ENCODE assay signal across 9 cellular contexts in genomic region chr3:44235604-44236484, GRCh38. TPM values are rescaled to one million over a fixed set of nuclear protein-coding genes. Genes with fewer than 3 reads are reported as not detected.
DNase-seq lines count a peak whose midpoint lies in the region; ATAC-seq and TF ChIP-seq lines count a peak whose summit lies in the region.
"Had no signal": no experiment of that assay in that cellular context is flagged by ENCODE, and none has a peak within 500 bp of the region (broad histone marks: within the 10 kb centered on the region; RNA-seq: fewer than 3 reads in every experiment).

No MANE protein-coding gene starts in this region.

- H3K27me3 Mint-ChIP-seq in activated CD4-positive, alpha-beta memory T cell treated with anti-CD3 and anti-CD28 coated beads, Interleukin-2, amount 10 ng/mL, durations not matched to agents 7 days and 5 days: peaks cover 3% of the 10 kb centered on the region
- H3K27me3 Mint-ChIP-seq in endodermal cell (ENCODE audit: insufficient read depth): peaks cover 3% of the 10 kb centered on the region

- no peaks in the 10 kb centered on the region for H3K9me3 ChIP-seq in endodermal cell (ENCODE audit: control insufficient read depth, low read length)
- no peaks in the 10 kb centered on the region for H3K9me3 ChIP-seq in mesenchymal stem cell (ENCODE audit: control insufficient read depth, low read length)

- H3K4me3 Mint-ChIP-seq in activated CD4-positive, alpha-beta memory T cell treated with anti-CD3 and anti-CD28 coated beads, Interleukin-2, amount 10 ng/mL, durations not matched to agents 7 days and 5 days: no peak overlapping the region
- H3K4me3 Mint-ChIP-seq in endodermal cell: no peak overlapping the region

- H3K9ac ChIP-seq in endodermal cell (ENCODE audit: extremely low read depth, low read length, poor library complexity, severe bottlenecking) (no peak overlapping the region), mesenchymal stem cell (ENCODE audit: low read length) (no peak overlapping the region)

- no peak overlapping the region for H3K18ac ChIP-seq in mesenchymal stem cell (ENCODE audit: low read depth in 1 of 2, low read length in 2 of 2)

- H3K36me3 ChIP-seq in endodermal cell (ENCODE audit: control insufficient read depth, insufficient read depth, low read length): no peaks in the 10 kb centered on the region
- no peaks in the 10 kb centered on the region for H3K36me3 ChIP-seq in mesenchymal stem cell (ENCODE audit: control insufficient read depth in 1 of 2, insufficient read depth in 2 of 2, low read depth in 1 of 2, low read length in 2 of 2)

- no peak overlapping the region for H2AFZ ChIP-seq in mesenchymal stem cell (ENCODE audit: low read depth, low read length)

- no peaks in the 10 kb centered on the region for H3K9me3 Mint-ChIP-seq in activated CD4-positive, alpha-beta memory T cell treated with anti-CD3 and anti-CD28 coated beads, Interleukin-2, amount 10 ng/mL, durations not matched to agents 7 days and 5 days
- H3K9me3 Mint-ChIP-seq in endodermal cell: no peaks in the 10 kb centered on the region

- H3K4me1 ChIP-seq in endodermal cell (ENCODE audit: control insufficient read depth, insufficient read depth, low read length) (peaks cover 5% of the 10 kb centered on the region), mesenchymal stem cell (ENCODE audit: control insufficient read depth, insufficient read depth, low read depth, low read length) (peaks cover 4% of the 10 kb centered on the region)

- no peak overlapping the region for H3K4me3 ChIP-seq in endodermal cell (ENCODE audit: low read length)
- no peak overlapping the region for H3K4me3 ChIP-seq in mesenchymal stem cell (ENCODE audit: insufficient read depth in 1 of 2, low read depth in 1 of 2, low read length in 2 of 2)

- H3K27ac Mint-ChIP-seq in activated CD4-positive, alpha-beta memory T cell treated with anti-CD3 and anti-CD28 coated beads, Interleukin-2, amount 10 ng/mL, durations not matched to agents 7 days and 5 days: no peak overlapping the region
- peak overlapping the region; percentile 87 for H3K27ac Mint-ChIP-seq in endodermal cell

- peak; percentile 89 for TF ChIP-seq CTCF in endodermal cell (conservative IDR thresholded peaks at IDR 0.05)

- H2BK5ac ChIP-seq in mesenchymal stem cell (ENCODE audit: low read depth, low read length, poor library complexity, severe bottlenecking): no peak overlapping the region

- CTCF ChIA-PET in activated CD4-positive, alpha-beta memory T cell treated with anti-CD3 and anti-CD28 coated beads, Interleukin-2, amount 10 ng/mL, durations not matched to agents 7 days and 5 days (lab: Charles Lee): interaction anchor here (0.9 to 1.3 kb wide), 3 partner anchors 10 to 12 kb away, joined by 3 read pairs; no protein-coding TSS in a partner anchor

- peaks cover 7% of the 10 kb centered on the region for H3K4me1 Mint-ChIP-seq in activated CD4-positive, alpha-beta memory T cell treated with anti-CD3 and anti-CD28 coated beads, Interleukin-2, amount 10 ng/mL, durations not matched to agents 7 days and 5 days
- H3K4me1 Mint-ChIP-seq in endodermal cell: peaks cover 9% of the 10 kb centered on the region

- peak; percentile 85 for DNase-seq in EH (ENCODE audit: low read depth)
- DNase-seq in NCI-H748 treated with DMSO at 0.1 percent for 48 hours (lab: John Stamatoyannopoulos, UW): peak; percentile 36
- peak; percentile 49 for DNase-seq in activated CD4-positive, alpha-beta memory T cell treated with anti-CD3 and anti-CD28 coated beads, Interleukin-2, amount 10 ng/mL, durations not matched to agents 7 days and 5 days
- DNase-seq in endodermal cell: peak; percentile 81
- DNase-seq in mesenchymal stem cell: peak; percentile 93
- DNase-seq in stimulated activated CD8-positive, alpha-beta memory T cell treated with anti-CD3 and anti-CD28 coated beads, Interleukin-12 subunit alpha, Interleukin-12 subunit beta, amount 100 ng/mL, for 24 hours (ENCODE audit: extremely low read depth): peak; percentile 14

- H3K4me2 ChIP-seq in mesenchymal stem cell (ENCODE audit: low read length, poor library complexity, severe bottlenecking): peak overlapping the region; percentile 23

- peak overlapping the region; percentile 23 for H2BK15ac ChIP-seq in mesenchymal stem cell (ENCODE audit: low read depth, poor library complexity, severe bottlenecking)

- no peak overlapping the region for H2AK5ac ChIP-seq in mesenchymal stem cell (ENCODE audit: low read length, severe bottlenecking)

- no peaks in the 10 kb centered on the region for H3K27me3 ChIP-seq in endodermal cell (ENCODE audit: control insufficient read depth, insufficient read depth, low read length, poor library complexity, severe bottlenecking)
- peaks cover 0 to 10% of the 10 kb centered on the region in 2 experiments for H3K27me3 ChIP-seq in mesenchymal stem cell (ENCODE audit: control insufficient read depth in 1 of 2, insufficient read depth in 1 of 2, low read length in 2 of 2)

- H2BK12ac ChIP-seq in mesenchymal stem cell (ENCODE audit: low read length in 2 of 2): peak overlapping the region in 1 of 2 experiments; percentile 75

- H4K91ac ChIP-seq in mesenchymal stem cell (ENCODE audit: low read length): peak overlapping the region; percentile 23

- H2BK120ac ChIP-seq in mesenchymal stem cell (ENCODE audit: low read depth, low read length): no peak overlapping the region

- WGBS in endodermal cell (ENCODE audit: insufficient coverage in 1 of 2, insufficient read length in 1 of 2), 2 experiments: 50 to 58% methylated on average over 14 to 16 of the region's 16 CpGs
- WGBS in mesenchymal stem cell: 36% methylated on average over 14 of the region's 16 CpGs

- no peak overlapping the region for H3K23ac ChIP-seq in mesenchymal stem cell (ENCODE audit: low read length in 2 of 2)

- H3K4ac ChIP-seq in mesenchymal stem cell (ENCODE audit: low read depth in 1 of 2, low read length in 2 of 2): no peak overlapping the region

- peak; percentile 63 for ATAC-seq in HG02981 (IDR thresholded peaks at IDR 0.05; ENCODE audit: unreplicated experiment)
- ATAC-seq in GM18520 (IDR thresholded peaks at IDR 0.05; ENCODE audit: unreplicated experiment): no peak

- no peak overlapping the region for H3K14ac ChIP-seq in mesenchymal stem cell (ENCODE audit: low read length in 2 of 2)

- H3K36me3 Mint-ChIP-seq in activated CD4-positive, alpha-beta memory T cell treated with anti-CD3 and anti-CD28 coated beads, Interleukin-2, amount 10 ng/mL, durations not matched to agents 7 days and 5 days (ENCODE audit: low read depth): no peaks in the 10 kb centered on the region
- no peaks in the 10 kb centered on the region for H3K36me3 Mint-ChIP-seq in endodermal cell (ENCODE audit: low read depth)

- POLR2A ChIA-PET in activated CD4-positive, alpha-beta memory T cell treated with anti-CD3 and anti-CD28 coated beads, Interleukin-2, amount 10 ng/mL, durations not matched to agents 7 days and 5 days (lab: Charles Lee): no interaction called here

- no peak overlapping the region for H3K27ac ChIP-seq in endodermal cell (ENCODE audit: low read depth, low read length)
- H3K27ac ChIP-seq in mesenchymal stem cell (ENCODE audit: low read length, poor library complexity, severe bottlenecking): peak overlapping the region; percentile 61

- H3K79me1 ChIP-seq in mesenchymal stem cell (replicated peaks; ENCODE audit: low read length, poor library complexity, severe bottlenecking): no peaks in the 10 kb centered on the region

- H4K8ac ChIP-seq in mesenchymal stem cell (ENCODE audit: low read length): peak overlapping the region; percentile 60

RNA-seq across cellular contexts. Expression of gene TOPAZ1, which starts 5.8 kb away (rescaled TPM):
- total RNA-seq in activated CD4-positive, alpha-beta memory T cell treated with anti-CD3 and anti-CD28 coated beads, Interleukin-2, amount 10 ng/mL, durations not matched to agents 7 days and 5 days: not detected
- not detected for total RNA-seq in endodermal cell
- polyA plus RNA-seq in endodermal cell (2013, experiment 1 of 2): not detected
- polyA plus RNA-seq in endodermal cell (2013, experiment 2 of 2): not detected
- polyA plus RNA-seq in mesenchymal stem cell (2013, experiment 1 of 2): not detected
- polyA plus RNA-seq in mesenchymal stem cell (2013, experiment 2 of 2): not detected
- polyA plus RNA-seq: esophagus had no signal

Comparison
In these comparisons a context has a peak if more than half of its experiments do, and no peak if none do; other contexts are left out.
1. DNase-seq: peak in every context shown above with its lines; median percentile 93 in mesenchymal stem cell; 85 in EH; 81 in endodermal cell; 49 in activated CD4-positive, alpha-beta memory T cell treated with anti-CD3 and anti-CD28 coated beads, Interleukin-2, amount 10 ng/mL, durations not matched to agents 7 days and 5 days; 36 in NCI-H748 treated with DMSO at 0.1 percent for 48 hours; 14 in stimulated activated CD8-positive, alpha-beta memory T cell treated with anti-CD3 and anti-CD28 coated beads, Interleukin-12 subunit alpha, Interleukin-12 subunit beta, amount 100 ng/mL, for 24 hours.